Comparison of ENCODE assay signal across 11 cellular contexts in the genomic region with DNA sequence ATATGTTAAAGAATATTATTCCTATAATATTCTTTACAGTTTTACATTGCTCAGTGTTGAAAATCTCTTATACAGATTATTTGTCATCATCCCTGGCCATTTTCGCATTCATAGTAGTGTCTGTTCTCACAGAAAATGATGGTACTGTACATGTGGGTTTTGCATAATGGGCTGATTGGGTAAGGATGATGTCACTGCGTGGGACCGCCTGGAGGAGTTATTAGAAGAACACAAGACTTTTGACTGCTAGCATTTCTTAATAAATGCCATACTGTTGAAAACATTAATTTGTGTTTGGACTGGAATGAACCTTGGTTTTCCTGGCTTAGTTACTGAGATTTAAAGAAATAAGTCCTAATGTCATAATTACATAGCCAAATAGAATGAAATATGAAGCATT. TPM values are rescaled to one million over a fixed set of nuclear protein-coding genes. Genes with fewer than 3 reads are reported as not detected.
DNase-seq lines count a peak whose midpoint lies in the region; ATAC-seq, FAIRE-seq and TF ChIP-seq lines count a peak whose summit lies in the region.
"Had no signal": no experiment of that assay in that cellular context is flagged by ENCODE, and none has a peak within 500 bp of the region (broad histone marks: within the 10 kb centered on the region; RNA-seq: fewer than 3 reads in every experiment).

No MANE protein-coding gene starts in this region.

- H2AFZ ChIP-seq in astrocyte (ENCODE audit: low read depth, low read length) = no peak overlapping the region
- H2AFZ ChIP-seq: GM23338 had no signal

- H3K9me3 ChIP-seq in astrocyte (ENCODE audit: insufficient read depth, low read depth, low read length) (no peaks in the 10 kb centered on the region), skeletal muscle satellite cell (replicated peaks; ENCODE audit: low read length) (no peaks in the 10 kb centered on the region)
- no peaks in the 10 kb centered on the region for H3K9me3 ChIP-seq in naive thymus-derived CD4-positive, alpha-beta T cell (ENCODE audit: control insufficient read depth in 2 of 3, low read length in 3 of 3)

- no peak for FAIRE-seq in astrocyte (lab: Jason Lieb, UNC)

- peaks cover 28% of the 10 kb centered on the region for H3K4me1 Mint-ChIP-seq in astrocyte (ENCODE audit: low read depth, unreplicated experiment)
- H3K4me1 Mint-ChIP-seq in naive thymus-derived CD4-positive, alpha-beta T cell = peaks cover 18 to 58% (median 52%) of the 10 kb centered on the region in 7 donors

- peak overlapping the region; percentile 71 for H3K27ac Mint-ChIP-seq in astrocyte (ENCODE audit: unreplicated experiment)
- H3K27ac Mint-ChIP-seq in naive thymus-derived CD4-positive, alpha-beta T cell = peak overlapping the region in 2 of 9 donors; percentile 2 to 28
- H3K27ac Mint-ChIP-seq: GM23338 had no signal

- H3K9ac ChIP-seq in astrocyte (ENCODE audit: low read length) (no peak overlapping the region), skeletal muscle satellite cell (ENCODE audit: low read depth, low read length) (peak overlapping the region; percentile 56)

- ATAC-seq in GM21786 (IDR thresholded peaks at IDR 0.05; ENCODE audit: unreplicated experiment) = no peak
- no peak for ATAC-seq in naive thymus-derived CD4-positive, alpha-beta T cell
- ATAC-seq: GM23338, left lobe of liver had no signal

- H3K4me3 Mint-ChIP-seq in astrocyte (ENCODE audit: unreplicated experiment) = no peak overlapping the region
- no peak overlapping the region for H3K4me3 Mint-ChIP-seq in naive thymus-derived CD4-positive, alpha-beta T cell
- H3K4me3 Mint-ChIP-seq: GM23338 had no signal

- peaks cover 94% of the 10 kb centered on the region for H3K79me2 ChIP-seq in astrocyte (ENCODE audit: insufficient read depth, low read length)

- CTCF ChIA-PET in naive thymus-derived CD4-positive, alpha-beta T cell (lab: Charles Lee) = no interaction called here

- POLR2A ChIA-PET in naive thymus-derived CD4-positive, alpha-beta T cell (lab: Charles Lee) = no interaction called here

- H3K36me3 ChIP-seq in astrocyte (ENCODE audit: insufficient read depth, low read length) (no peaks in the 10 kb centered on the region), skeletal muscle satellite cell (ENCODE audit: insufficient read depth, low read length) (no peaks in the 10 kb centered on the region)
- peaks cover 0 to 3% (median 0%) of the 10 kb centered on the region in 3 experiments for H3K36me3 ChIP-seq in naive thymus-derived CD4-positive, alpha-beta T cell (ENCODE audit: control insufficient read depth in 2 of 3, insufficient read depth in 3 of 3, low read length in 3 of 3)

- DNase-seq in ELR (ENCODE audit: low read depth) (peak; percentile 84), astrocyte (ENCODE audit: low read depth) (peak; percentile 82), head of caudate nucleus (peak in 39 of 42 donors; percentile 19 to 85 (median 65)), GM19240 (ENCODE audit: insufficient read length, low spot score) (no peak), NCI-H69 (lab: John Stamatoyannopoulos, UW) (no peak)
- DNase-seq in naive thymus-derived CD4-positive, alpha-beta T cell = no peak
- DNase-seq: NCI-H1694 had no signal

- no peak for TF ChIP-seq CTCF in astrocyte (IDR thresholded peaks at IDR 0.05; ENCODE audit: insufficient read depth, low read depth, low read length)

- H3K4me2 ChIP-seq in astrocyte (ENCODE audit: low read length) = no peak overlapping the region
- peak overlapping the region; percentile 30 for H3K4me2 ChIP-seq in skeletal muscle satellite cell (ENCODE audit: low read length)
- H3K4me2 ChIP-seq: GM23338 had no signal

- peak overlapping the region; percentile 2 for H3K27ac ChIP-seq in astrocyte (ENCODE audit: low read depth, low read length)
- no peak overlapping the region for H3K27ac ChIP-seq in naive thymus-derived CD4-positive, alpha-beta T cell (ENCODE audit: low read depth, low read length)

- no peaks in the 10 kb centered on the region for H3K27me3 Mint-ChIP-seq in astrocyte (ENCODE audit: low read depth, unreplicated experiment)
- H3K27me3 Mint-ChIP-seq in naive thymus-derived CD4-positive, alpha-beta T cell = no peaks in the 10 kb centered on the region

- peaks cover under 1% of the 10 kb centered on the region for H3K36me3 Mint-ChIP-seq in astrocyte (ENCODE audit: low read depth, unreplicated experiment)
- H3K36me3 Mint-ChIP-seq in naive thymus-derived CD4-positive, alpha-beta T cell = peaks cover 0 to 14% (median 9%) of the 10 kb centered on the region in 5 donors

- H3K4me1 ChIP-seq in astrocyte (ENCODE audit: insufficient read depth, low read length) = peaks cover 22% of the 10 kb centered on the region
- H3K4me1 ChIP-seq in skeletal muscle satellite cell (ENCODE audit: control insufficient read depth, insufficient read depth, low read length) = peaks cover 42% of the 10 kb centered on the region
- no peaks in the 10 kb centered on the region for H3K4me1 ChIP-seq in naive thymus-derived CD4-positive, alpha-beta T cell (ENCODE audit: control insufficient read depth in 2 of 2, insufficient read depth in 2 of 2, low read length in 2 of 2)

- H4K20me1 ChIP-seq in astrocyte (ENCODE audit: insufficient read depth, low read length) = peaks cover 57% of the 10 kb centered on the region

- intact Hi-C loops in head of caudate nucleus (cut with DNase I) = no loop called here
- intact Hi-C loops in naive thymus-derived CD4-positive, alpha-beta T cell (cut with micrococcal nuclease) = no loop called here

- H3K4me3 ChIP-seq in astrocyte (ENCODE audit: insufficient read depth, low read depth, low read length) (no peak overlapping the region), skeletal muscle satellite cell (ENCODE audit: low read length) (no peak overlapping the region)
- no peak overlapping the region for H3K4me3 ChIP-seq in naive thymus-derived CD4-positive, alpha-beta T cell (ENCODE audit: low read length)
- H3K4me3 ChIP-seq: GM23338 had no signal

- peaks cover under 1% of the 10 kb centered on the region for H3K9me3 Mint-ChIP-seq in astrocyte (ENCODE audit: unreplicated experiment)
- peaks cover 0 to 2% (median 0%) of the 10 kb centered on the region in 11 donors for H3K9me3 Mint-ChIP-seq in naive thymus-derived CD4-positive, alpha-beta T cell
- H3K9me3 Mint-ChIP-seq: GM23338 had no signal

- H3K27me3 ChIP-seq in astrocyte (ENCODE audit: insufficient read depth, low read length) (no peaks in the 10 kb centered on the region), skeletal muscle satellite cell (ENCODE audit: control insufficient read depth, insufficient read depth, low read length) (no peaks in the 10 kb centered on the region)
- no peaks in the 10 kb centered on the region for H3K27me3 ChIP-seq in naive thymus-derived CD4-positive, alpha-beta T cell (ENCODE audit: control insufficient read depth in 2 of 2, insufficient read depth in 2 of 2, low read length in 2 of 2)

RNA-seq across cellular contexts. Expression of a gene that starts 20.3 kb away (rescaled TPM):
- 42.1 and 49.6 TPM in 2 replicates for total RNA-seq in astrocyte
- 32.4 and 95.0 TPM in 2 replicates for total RNA-seq in skeletal muscle satellite cell (2012; rRNA removed)
- total RNA-seq in naive thymus-derived CD4-positive, alpha-beta T cell = 10 to 100 TPM; 43.5 to 75.5 (median 68.5) TPM
- polyA plus RNA-seq in naive thymus-derived CD4-positive, alpha-beta T cell = 10 to 100 TPM; 13.5 to 35.2 TPM

Comparison
In these comparisons a context has a peak if more than half of its experiments do, and no peak if none do; other contexts are left out.
1. DNase-seq: peak in ELR (single experiment), astrocyte (single experiment) and head of caudate nucleus (39 of 42); none in naive thymus-derived CD4-positive, alpha-beta T cell (0 of 9), GM19240 (single experiment) and NCI-H69 (single experiment).